ENCODE assay signal across 1 cellular context in genomic region chr10:68988530-68989316, GRCh38.
TF ChIP-seq lines count a peak whose summit lies in the region.

Gene KIFBP, plus strand, starts transcription at chr10:68988803. Its CDS starts 30 bp downstream, at chr10:68988833.

TF ChIP-seq in K562, 482 proteins besides CTCF, POLR2A, EP300 and RAD21 (continued from another document and continues in another):
- TF ChIP-seq ZBTB26 (CRISPR knock-in tag; IDR thresholded peaks at IDR 0.05) (0 out of 2 replicates have a peak, but pooled peaks have one; percentile 17), FOXM1 (IDR thresholded peaks at IDR 0.05; ENCODE audit: low read depth) (peak; percentile 60; the same call in 1 of the 2 replicates), FOXM1 (CRISPR knock-in tag; IDR thresholded peaks at IDR 0.05; ENCODE audit: low read depth) (peak; percentile 82; the same call in 1 of the 2 replicates), EGR1 (conservative IDR thresholded peaks at IDR 0.05) (peak; percentile 28; the same call in 1 of the 2 replicates), ATF7 (IDR thresholded peaks at IDR 0.05) (peak; percentile 81), ZKSCAN1 (IDR thresholded peaks at IDR 0.05; ENCODE audit: low read depth, low read length) (no peak), ZNF146 (CRISPR knock-in tag; IDR thresholded peaks at IDR 0.05; ENCODE audit: unreplicated experiment) (peak; percentile 7), SNRNP70 (optimal IDR thresholded peaks at IDR 0.05; ENCODE audit: low read depth, low read length) (no peak), BRF1 (IDR thresholded peaks at IDR 0.05; ENCODE audit: borderline replicate concordance, extremely low read depth, insufficient read length) (no peak), MAZ (CRISPR knock-in tag; conservative IDR thresholded peaks at IDR 0.05 in 1 of 2, IDR thresholded peaks at IDR 0.05 in 1 of 2) (peak; percentile 73 to 80), CEBPB (tag; IDR thresholded peaks at IDR 0.05) (no peak), ZNF354B (CRISPR knock-in tag; IDR thresholded peaks at IDR 0.05) (no peak), ZNF764 (CRISPR knock-in tag; IDR thresholded peaks at IDR 0.05; ENCODE audit: low read depth) (no peak), ZFX (CRISPR knock-in tag; IDR thresholded peaks at IDR 0.05) (peak; percentile 99), MECOM (CRISPR knock-in tag; IDR thresholded peaks at IDR 0.05) (0 out of 2 replicates have a peak, but pooled peaks have one; percentile 27), THRA (IDR thresholded peaks at IDR 0.05) (no peak), MEIS2 (IDR thresholded peaks at IDR 0.05; ENCODE audit: partially characterized antibody) (peak; percentile 81), CTBP1 (IDR thresholded peaks at IDR 0.05; ENCODE audit: borderline replicate concordance) (peak; percentile 95), HMG20B (CRISPR knock-in tag; IDR thresholded peaks at IDR 0.05) (no peak), FOS (IDR thresholded peaks at IDR 0.05; ENCODE audit: extremely low read depth, insufficient read length) (peak; percentile 81), GABPB2 (CRISPR knock-in tag; conservative IDR thresholded peaks at IDR 0.05) (no peak), ZNF24 (IDR thresholded peaks at IDR 0.05) (peak; percentile 64; the same call in 1 of the 2 replicates), ATF4 (CRISPR knock-in tag; IDR thresholded peaks at IDR 0.05) (0 out of 2 replicates have a peak, but pooled peaks have one; percentile 28), PHF21A (IDR thresholded peaks at IDR 0.05; ENCODE audit: borderline replicate concordance, low read depth) (0 out of 2 replicates have a peak, but pooled peaks have one; percentile 9), ZNF785 (CRISPR knock-in tag; IDR thresholded peaks at IDR 0.05) (no peak), CREM (IDR thresholded peaks at IDR 0.05; ENCODE audit: low read depth) (peak; percentile 92), ESRRA (IDR thresholded peaks at IDR 0.05; ENCODE audit: borderline replicate concordance, low read depth) (peak; percentile 89; the same call in 1 of the 2 replicates), TEAD2 (tag; IDR thresholded peaks at IDR 0.05) (0 out of 2 replicates have a peak, but pooled peaks have one; percentile 52), MTF1 (CRISPR knock-in tag; IDR thresholded peaks at IDR 0.05; ENCODE audit: borderline replicate concordance) (no peak), HOMEZ (CRISPR knock-in tag; IDR thresholded peaks at IDR 0.05) (no peak), LEF1 (IDR thresholded peaks at IDR 0.05) (peak; percentile 42; the same call in 1 of the 2 replicates), PHF8 (IDR thresholded peaks at IDR 0.05; ENCODE audit: borderline replicate concordance, low read length) (peak; percentile 91), ZBTB17 (CRISPR knock-in tag; IDR thresholded peaks at IDR 0.05) (peak; percentile 85), FOXK2 (conservative IDR thresholded peaks at IDR 0.05 in 1 of 2, IDR thresholded peaks at IDR 0.05 in 1 of 2; ENCODE audit: low read depth in 2 of 2) (peak; percentile 93 to 95), NR2C2 (CRISPR knock-in tag; IDR thresholded peaks at IDR 0.05) (no peak), NR2C2 (tag; IDR thresholded peaks at IDR 0.05) (0 out of 2 replicates have a peak, but pooled peaks have one; percentile 60), THAP7 (CRISPR knock-in tag; IDR thresholded peaks at IDR 0.05) (0 out of 2 replicates have a peak, but pooled peaks have one; percentile 19), RFX1 (IDR thresholded peaks at IDR 0.05) (peak; percentile 98), ZSCAN32 (CRISPR knock-in tag; IDR thresholded peaks at IDR 0.05) (no peak), NR4A1 (CRISPR knock-in tag; IDR thresholded peaks at IDR 0.05) (peak; percentile 88), NR4A1 (tag; IDR thresholded peaks at IDR 0.05) (peak; percentile 54; the same call in 1 of the 2 replicates), TAF7 (tag; IDR thresholded peaks at IDR 0.05) (peak; percentile 31; the same call in 1 of the 2 replicates), CHAMP1 (IDR thresholded peaks at IDR 0.05) (peak; percentile 75), HNRNPL (IDR thresholded peaks at IDR 0.05; ENCODE audit: low read depth, low read length) (0 out of 2 replicates have a peak, but pooled peaks have one; percentile 67), DMBX1 (CRISPR knock-in tag; IDR thresholded peaks at IDR 0.05; ENCODE audit: borderline replicate concordance) (peak; percentile 47; the same call in 1 of the 2 replicates), TRIM28 (IDR thresholded peaks at IDR 0.05) (peak; percentile 14; the same call in 1 of the 2 replicates), CREB1 (IDR thresholded peaks at IDR 0.05) (peak; percentile 76), CREB1 (CRISPR knock-in tag; IDR thresholded peaks at IDR 0.05) (peak; percentile 73), CBX1 (IDR thresholded peaks at IDR 0.05; ENCODE audit: low read depth) (no peak; the same call in 1 of the 2 replicates), POLR2B (IDR thresholded peaks at IDR 0.05; ENCODE audit: low read depth, partially characterized antibody) (peak; percentile 82), ZSCAN29 (IDR thresholded peaks at IDR 0.05) (peak; percentile 80), TCF7 (IDR thresholded peaks at IDR 0.05; ENCODE audit: borderline replicate concordance) (0 out of 2 replicates have a peak, but pooled peaks have one; percentile 29), SOX6 (IDR thresholded peaks at IDR 0.05) (peak; percentile 89)
